Comparison of ENCODE assay signal across 8 cellular contexts in genomic region chr4:145619639-145619996, GRCh38. TPM values are rescaled to one million over a fixed set of nuclear protein-coding genes. Genes with fewer than 3 reads are reported as not detected.
DNase-seq lines count a peak whose midpoint lies in the region; ATAC-seq and TF ChIP-seq lines count a peak whose summit lies in the region.

No MANE protein-coding gene starts in this region.

- peaks cover 45% of the 10 kb centered on the region for H3K4me1 Mint-ChIP-seq in activated T-cell treated with anti-CD3 and anti-CD28 coated beads, Interleukin-2, amount 50 U/mL, for 4 hours (ENCODE audit: low read depth)

- peak; percentile 72 for DNase-seq in NCI-H1105 treated with DMSO at 0.1 percent for 48 hours (lab: John Stamatoyannopoulos, UW)
- DNase-seq in NCI-H1105 (lab: John Stamatoyannopoulos, UW): no peak
- DNase-seq in NB4 (ENCODE audit: low read depth): no peak
- peak; percentile 45 for DNase-seq in activated T-cell treated with anti-CD3 and anti-CD28 coated beads, Interleukin-2, amount 50 U/mL, for 4 hours
- peak; percentile 63 for DNase-seq in fibroblast of villous mesenchyme (ENCODE audit: low read depth)
- DNase-seq in omental fat pad (ENCODE audit: low spot score): no peak

- H3K4me3 Mint-ChIP-seq in activated T-cell treated with anti-CD3 and anti-CD28 coated beads, Interleukin-2, amount 50 U/mL, for 4 hours: peak overlapping the region; percentile 96

- peaks cover 4% of the 10 kb centered on the region for H3K9me3 Mint-ChIP-seq in activated T-cell treated with anti-CD3 and anti-CD28 coated beads, Interleukin-2, amount 50 U/mL, for 4 hours

- peaks cover 10% of the 10 kb centered on the region for H3K36me3 Mint-ChIP-seq in activated T-cell treated with anti-CD3 and anti-CD28 coated beads, Interleukin-2, amount 50 U/mL, for 4 hours (ENCODE audit: insufficient read depth)

- peak; percentile 37 for ATAC-seq in HG02571 (IDR thresholded peaks at IDR 0.05; ENCODE audit: unreplicated experiment)
- ATAC-seq in activated T-cell treated with anti-CD3 and anti-CD28 coated beads, Interleukin-2, amount 50 U/mL, for 4 hours: peak; percentile 67 to 69
- peak; percentile 41 for ATAC-seq in omental fat pad (ENCODE audit: low FRiP score)

- no peaks in the 10 kb centered on the region for H3K4me1 ChIP-seq in urinary bladder (ENCODE audit: insufficient read depth)

- H3K27me3 Mint-ChIP-seq in activated T-cell treated with anti-CD3 and anti-CD28 coated beads, Interleukin-2, amount 50 U/mL, for 4 hours (ENCODE audit: low read depth): no peaks in the 10 kb centered on the region

- no peak for TF ChIP-seq POLR2A in NB4 (IDR thresholded peaks at IDR 0.05; ENCODE audit: extremely low read depth, insufficient read length)

- peak overlapping the region; percentile 97 for H3K27ac ChIP-seq in urinary bladder (ENCODE audit: low read depth)

- TF ChIP-seq CTCF in NB4 (IDR thresholded peaks at IDR 0.05; ENCODE audit: low read depth, low read length) (no peak), fibroblast of villous mesenchyme (IDR thresholded peaks at IDR 0.05; ENCODE audit: insufficient read depth, low read depth, low read length) (no peak), omental fat pad (IDR thresholded peaks at IDR 0.05) (no peak)

- WGBS in urinary bladder: under 1% methylated on average over 9 of the region's 9 CpGs

- H3K4me3 ChIP-seq in NB4 (ENCODE audit: low read depth, low read length) (peak overlapping the region; percentile 86), fibroblast of villous mesenchyme (ENCODE audit: low read depth, low read length) (peak overlapping the region; percentile 90), urinary bladder (ENCODE audit: low read depth, low read length) (peak overlapping the region; percentile 61)

- no peaks in the 10 kb centered on the region for H3K36me3 ChIP-seq in urinary bladder (ENCODE audit: insufficient read depth)

RNA-seq across cellular contexts. Expression of gene MMAA, which starts 0.4 kb away (rescaled TPM):
- total RNA-seq in activated T-cell treated with anti-CD3 and anti-CD28 coated beads, Interleukin-2, amount 50 U/mL, for 4 hours: 10 to 100 TPM; 13.9 to 16.6 (median 14.6) TPM
- 2.6 and 4.3 TPM in 2 replicates for total RNA-seq in fibroblast of villous mesenchyme
- 1 to 10 TPM; 2.8 to 5.7 (median 4.5) TPM for total RNA-seq in omental fat pad
- total RNA-seq in urinary bladder: 5.8 TPM
- polyA plus RNA-seq in urinary bladder: 4.7 TPM

Comparison
In these comparisons a context has a peak if more than half of its experiments do, and no peak if none do; other contexts are left out.
1. DNase-seq: peak in NCI-H1105 treated with DMSO at 0.1 percent for 48 hours (single experiment), activated T-cell treated with anti-CD3 and anti-CD28 coated beads, Interleukin-2, amount 50 U/mL, for 4 hours (single experiment) and fibroblast of villous mesenchyme (single experiment); none in NCI-H1105 (single experiment), NB4 (single experiment) and omental fat pad (single experiment).
2. Peak in every context shown above with its lines, with median percentiles within 50 percentile points of each other: ATAC-seq and H3K4me3 ChIP-seq.